1 cellular context compared by ENCODE assay signal in genomic region chr2:205543262-205543843, GRCh38.
TF ChIP-seq lines count a peak whose summit lies in the region.

No MANE protein-coding gene starts in this region.

TF ChIP-seq in SK-N-SH treated with all-trans-retinoic acid at 6 μM for 48 hours, 23 proteins besides CTCF, POLR2A, EP300 and RAD21 (continued from another document):
- no peak for TF ChIP-seq POU6F1 (CRISPR knock-in tag; IDR thresholded peaks at IDR 0.05; ENCODE audit: borderline replicate concordance, low read depth)
